11 cellular contexts compared by ENCODE assay signal in genomic region chr14:68680541-68681051, GRCh38.
DNase-seq lines count a peak whose midpoint lies in the region; ATAC-seq and TF ChIP-seq lines count a peak whose summit lies in the region.
"Had no signal": no experiment of that assay in that cellular context is flagged by ENCODE, and none has a peak within 500 bp of the region (broad histone marks: within the 10 kb centered on the region; RNA-seq: fewer than 3 reads in every experiment).

No MANE protein-coding gene starts in this region.

- BruUV-seq in A673 (replicated peaks; lab: Mats Ljungman, UMichigan), result no TSS peak

- intact Hi-C loops in A673 (cut with micrococcal nuclease; ENCODE audit: unreplicated experiment) (loop anchor here (5.0 kb wide), 2 partner anchors 112 to 433 kb away; partner anchors contain the start of gene ZFP36L1), psoas muscle (cut with DNase I) (loop anchor here in 1 of 2 donors (5.0 kb wide), 1 partner anchor 107 kb away; no protein-coding TSS in a partner anchor)
- intact Hi-C loops in activated CD4-positive, alpha-beta T cell treated with anti-CD3 and anti-CD28 coated beads, Interleukin-2, amount 10 ng/mL, durations not matched to agents 24 days and 14 days (cut with micrococcal nuclease), result no loop called here

- H3K9me3 Mint-ChIP-seq in activated CD4-positive, alpha-beta T cell treated with anti-CD3 and anti-CD28 coated beads, Interleukin-2, amount 10 ng/mL, durations not matched to agents 24 days and 14 days, result no peaks in the 10 kb centered on the region
- no peaks in the 10 kb centered on the region for H3K9me3 Mint-ChIP-seq in activated CD8-positive, alpha-beta memory T cell treated with anti-CD3 and anti-CD28 coated beads, Interleukin-2, amount 10 ng/mL, durations not matched to agents 7 days and 5 days (ENCODE audit: low read depth)

- H3K4me1 ChIP-seq in A673 (ENCODE audit: insufficient read depth, low read length, poor library complexity, severe bottlenecking) (peaks cover 47% of the 10 kb centered on the region), RWPE2 (ENCODE audit: insufficient read depth, poor library complexity, severe bottlenecking) (peaks cover 62% of the 10 kb centered on the region), gastroesophageal sphincter (peaks cover 11 to 54% (median 44%) of the 10 kb centered on the region in 3 donors), psoas muscle (peaks cover 40% of the 10 kb centered on the region)

- DNase-seq in A673 (ENCODE audit: low spot score) (no peak), RWPE2 (ENCODE audit: low spot score) (no peak), psoas muscle (no peak), DMS 273 treated with DMSO at 0.1 percent for 48 hours (lab: John Stamatoyannopoulos, UW) (no peak), anterior cingulate cortex (lab: John Stamatoyannopoulos, UW) (no peak)
- no peak for DNase-seq in activated CD4-positive, alpha-beta T cell treated with anti-CD3 and anti-CD28 coated beads, Interleukin-2, amount 10 ng/mL, durations not matched to agents 24 days and 14 days
- no peak for DNase-seq in activated CD8-positive, alpha-beta memory T cell treated with anti-CD3 and anti-CD28 coated beads, Interleukin-2, amount 10 ng/mL, durations not matched to agents 7 days and 5 days
- DNase-seq: NCI-H1092 treated with DMSO at 0.1 percent for 48 hours, NCI-H774, small intestine had no signal

- ATAC-seq in RWPE2 (ENCODE audit: low read depth) (no peak), gastroesophageal sphincter (peak; percentile 80), psoas muscle (peak in 2 of 4 donors; percentile 48 to 53)
- ATAC-seq in activated CD8-positive, alpha-beta memory T cell treated with anti-CD3 and anti-CD28 coated beads, Interleukin-2, amount 10 ng/mL, durations not matched to agents 7 days and 5 days, result no peak

- peak overlapping the region; percentile 99 for H3K27ac ChIP-seq in A673 (ENCODE audit: low read depth, low read length, poor library complexity, severe bottlenecking)
- peak overlapping the region; percentile 100 for H3K27ac ChIP-seq in RWPE2 (ENCODE audit: poor library complexity, severe bottlenecking)
- peak overlapping the region; percentile 42 to 87 (median 80) for H3K27ac ChIP-seq in gastroesophageal sphincter
- H3K27ac ChIP-seq in psoas muscle, result peak overlapping the region; percentile 68

- H3K27me3 Mint-ChIP-seq in activated CD4-positive, alpha-beta T cell treated with anti-CD3 and anti-CD28 coated beads, Interleukin-2, amount 10 ng/mL, durations not matched to agents 24 days and 14 days, result no peaks in the 10 kb centered on the region
- no peaks in the 10 kb centered on the region for H3K27me3 Mint-ChIP-seq in activated CD8-positive, alpha-beta memory T cell treated with anti-CD3 and anti-CD28 coated beads, Interleukin-2, amount 10 ng/mL, durations not matched to agents 7 days and 5 days

- TF ChIP-seq CTCF in A673 (conservative IDR thresholded peaks at IDR 0.05; ENCODE audit: low read depth, low read length) (no peak), RWPE2 (IDR thresholded peaks at IDR 0.05; ENCODE audit: poor library complexity, severe bottlenecking) (no peak), gastroesophageal sphincter (IDR thresholded peaks at IDR 0.05) (no peak), psoas muscle (IDR thresholded peaks at IDR 0.05) (no peak)

- H3K9me3 ChIP-seq in A673 (ENCODE audit: low read depth, low read length, poor library complexity, severe bottlenecking), result no peaks in the 10 kb centered on the region
- no peaks in the 10 kb centered on the region for H3K9me3 ChIP-seq in RWPE2 (ENCODE audit: severe bottlenecking)
- H3K9me3 ChIP-seq in gastroesophageal sphincter, result no peaks in the 10 kb centered on the region
- no peaks in the 10 kb centered on the region for H3K9me3 ChIP-seq in psoas muscle

- H3K36me3 Mint-ChIP-seq in activated CD4-positive, alpha-beta T cell treated with anti-CD3 and anti-CD28 coated beads, Interleukin-2, amount 10 ng/mL, durations not matched to agents 24 days and 14 days (ENCODE audit: low read depth), result no peaks in the 10 kb centered on the region
- H3K36me3 Mint-ChIP-seq in activated CD8-positive, alpha-beta memory T cell treated with anti-CD3 and anti-CD28 coated beads, Interleukin-2, amount 10 ng/mL, durations not matched to agents 7 days and 5 days, result no peaks in the 10 kb centered on the region

- no peaks in the 10 kb centered on the region for H3K27me3 ChIP-seq in A673 (replicated peaks; ENCODE audit: insufficient read depth, low read depth, low read length, poor library complexity)
- H3K27me3 ChIP-seq in RWPE2 (ENCODE audit: insufficient read depth, poor library complexity, severe bottlenecking), result no peaks in the 10 kb centered on the region
- no peaks in the 10 kb centered on the region for H3K27me3 ChIP-seq in gastroesophageal sphincter
- H3K27me3 ChIP-seq in psoas muscle (ENCODE audit: insufficient read depth in 3 of 3, low read length in 2 of 3), result no peaks in the 10 kb centered on the region

- TF ChIP-seq POLR2A in gastroesophageal sphincter (IDR thresholded peaks at IDR 0.05), result no peak

- H3K4me1 Mint-ChIP-seq in activated CD4-positive, alpha-beta T cell treated with anti-CD3 and anti-CD28 coated beads, Interleukin-2, amount 10 ng/mL, durations not matched to agents 24 days and 14 days, result peaks cover 48% of the 10 kb centered on the region
- peaks cover 43% of the 10 kb centered on the region for H3K4me1 Mint-ChIP-seq in activated CD8-positive, alpha-beta memory T cell treated with anti-CD3 and anti-CD28 coated beads, Interleukin-2, amount 10 ng/mL, durations not matched to agents 7 days and 5 days

- no peak for TF ChIP-seq EP300 in gastroesophageal sphincter (IDR thresholded peaks at IDR 0.05)

- no peak overlapping the region for H3K4me3 Mint-ChIP-seq in activated CD4-positive, alpha-beta T cell treated with anti-CD3 and anti-CD28 coated beads, Interleukin-2, amount 10 ng/mL, durations not matched to agents 24 days and 14 days
- H3K4me3 Mint-ChIP-seq in activated CD8-positive, alpha-beta memory T cell treated with anti-CD3 and anti-CD28 coated beads, Interleukin-2, amount 10 ng/mL, durations not matched to agents 7 days and 5 days, result no peak overlapping the region

- POLR2A ChIA-PET in A673 (lab: Charles Lee; ENCODE audit: low non-redundant PET), result no interaction called here

- H3K36me3 ChIP-seq in A673 (ENCODE audit: insufficient read depth, low read length, poor library complexity, severe bottlenecking) (no peaks in the 10 kb centered on the region), RWPE2 (ENCODE audit: low read depth) (no peaks in the 10 kb centered on the region), gastroesophageal sphincter (no peaks in the 10 kb centered on the region), psoas muscle (ENCODE audit: insufficient read depth in 1 of 2, low read depth in 1 of 2) (no peaks in the 10 kb centered on the region)

- WGBS in gastroesophageal sphincter (ENCODE audit: low coverage in 1 of 2), 2 donors, result 32 to 56% methylated on average over 5 to 8 of the region's 9 CpGs
- 41 to 62% (median 49%) methylated on average over 9 of the region's 9 CpGs for WGBS in psoas muscle, 3 donors

- H3K4me3 ChIP-seq in A673 (ENCODE audit: low read depth, low read length, poor library complexity, severe bottlenecking) (no peak overlapping the region), RWPE2 (ENCODE audit: severe bottlenecking) (no peak overlapping the region), gastroesophageal sphincter (no peak overlapping the region), psoas muscle (no peak overlapping the region)

- H3K27ac Mint-ChIP-seq in activated CD4-positive, alpha-beta T cell treated with anti-CD3 and anti-CD28 coated beads, Interleukin-2, amount 10 ng/mL, durations not matched to agents 24 days and 14 days, result no peak overlapping the region
- no peak overlapping the region for H3K27ac Mint-ChIP-seq in activated CD8-positive, alpha-beta memory T cell treated with anti-CD3 and anti-CD28 coated beads, Interleukin-2, amount 10 ng/mL, durations not matched to agents 7 days and 5 days

- CTCF ChIA-PET in A673 (lab: Charles Lee), result no interaction called here
- CTCF ChIA-PET in activated CD8-positive, alpha-beta memory T cell treated with anti-CD3 and anti-CD28 coated beads, Interleukin-2, amount 10 ng/mL, durations not matched to agents 7 days and 5 days (lab: Charles Lee), result interaction anchor here (0.7 to 1.0 kb wide), 3 partner anchors 13 to 162 kb away, joined by 3 read pairs; no protein-coding TSS in a partner anchor
